33 cellular contexts compared by ENCODE assay signal in genomic region chr16:53792161-53792951, GRCh38.
A peak's percentile ranks its signal among the peaks of the same experiment; 100 is the strongest.
DNase-seq lines count a peak whose midpoint lies in the region; ATAC-seq, FAIRE-seq and TF ChIP-seq lines count a peak whose summit lies in the region.
"Had no signal": no experiment of that assay in that cellular context is flagged by ENCODE, and none has a peak within 500 bp of the region (broad histone marks: within the 10 kb centered on the region; RNA-seq: fewer than 3 reads in every experiment).

No MANE protein-coding gene starts in this region.

- FAIRE-seq in bronchial epithelial cell (lab: Jason Lieb, UNC), result no peak
- FAIRE-seq: A204.1, G401.6, HTR-8/SVneo had no signal

- H3K27ac Mint-ChIP-seq in stimulated activated naive B cell treated with anti-CD40 and anti-IgM and Interleukin-4, amounts not matched to agents 10 μg/mL and 1 μg/mL and 100 μg/mL, for 72 hours, result no peak overlapping the region

- H3K79me2 ChIP-seq in smooth muscle cell (ENCODE audit: low read depth), result peaks cover 46% of the 10 kb centered on the region

- H2AFZ ChIP-seq in smooth muscle cell (ENCODE audit: low read depth), result no peak overlapping the region

- TF ChIP-seq POLR2A in stomach (IDR thresholded peaks at IDR 0.05), result no peak

- DNase-seq in NCI-H2227 treated with DMSO at 0.1 percent for 48 hours (lab: John Stamatoyannopoulos, UW) (peak; percentile 10), NCI-H2227 (lab: John Stamatoyannopoulos, UW; ENCODE audit: unreplicated experiment) (no peak), bronchial epithelial cell (ENCODE audit: low read depth) (peak; percentile 79), kidney glomerular epithelial cell (lab: John Stamatoyannopoulos, UW) (peak; percentile 46), smooth muscle cell (lab: John Stamatoyannopoulos, UW; ENCODE audit: unreplicated experiment) (no peak), stomach (no peak)
- no peak for DNase-seq in stimulated activated naive B cell treated with anti-CD40 and anti-IgM and Interleukin-4, amounts not matched to agents 10 μg/mL and 1 μg/mL and 100 μg/mL, for 72 hours
- DNase-seq: activated CD4-positive, alpha-beta T cell treated with anti-CD3 and anti-CD28 coated beads for 4 hours; activated gamma-delta T cell treated with Interleukin-2 at 50 U/mL for 16 hours; activated T-cell treated with anti-CD3 and anti-CD28 coated beads for 4 hours; body of pancreas; CD4-positive, alpha-beta memory T cell; heart left ventricle; KBM-7; left colon; mesenchymal stem cell; NCI-H1105 treated with DMSO at 0.1 percent for 48 hours; NCI-H2029 treated with DMSO at 0.1 percent for 48 hours; NCI-H510A; PC-3; SHP77; stimulated activated CD8-positive, alpha-beta memory T cell treated with anti-CD3 and anti-CD28 coated beads, Interleukin-4, amount 100 ng/mL, for 48 hours; SW 1271; T-helper 9 cell had no signal

- H3K4me2 ChIP-seq in smooth muscle cell, result peak overlapping the region; percentile 9

- ATAC-seq in stimulated activated naive B cell treated with anti-CD40 and anti-IgM and Interleukin-4, amounts not matched to agents 10 μg/mL and 1 μg/mL and 100 μg/mL, for 72 hours (replicated peaks), result no peak
- ATAC-seq in GM18868 (IDR thresholded peaks at IDR 0.05; ENCODE audit: unreplicated experiment), result no peak
- ATAC-seq: body of pancreas, heart left ventricle, left colon, PC-3 had no signal

- H3K9me3 ChIP-seq in smooth muscle cell (replicated peaks; ENCODE audit: low read depth) (no peaks in the 10 kb centered on the region), stomach (no peaks in the 10 kb centered on the region)
- H3K9me3 ChIP-seq: body of pancreas, HAP-1, heart left ventricle, neutrophil, prostate gland, tibial nerve had no signal

- H3K9me3 Mint-ChIP-seq in stimulated activated naive B cell treated with anti-CD40 and anti-IgM and Interleukin-4, amounts not matched to agents 10 μg/mL and 1 μg/mL and 100 μg/mL, for 72 hours, result no peaks in the 10 kb centered on the region
- H3K9me3 Mint-ChIP-seq: CD4-positive, alpha-beta memory T cell had no signal

- peaks cover 28% of the 10 kb centered on the region for H4K20me1 ChIP-seq in smooth muscle cell (ENCODE audit: low read depth)

- H3K4me1 ChIP-seq in smooth muscle cell (ENCODE audit: low read depth), result peaks cover 24% of the 10 kb centered on the region
- peaks cover 0 to 4% (median 2%) of the 10 kb centered on the region in 4 donors for H3K4me1 ChIP-seq in stomach
- H3K4me1 ChIP-seq: prostate gland had no signal

- TF ChIP-seq EP300 in stomach (IDR thresholded peaks at IDR 0.05), result no peak

- peaks cover 24 to 30% of the 10 kb centered on the region in 2 donors for H3K4me1 Mint-ChIP-seq in stimulated activated naive B cell treated with anti-CD40 and anti-IgM and Interleukin-4, amounts not matched to agents 10 μg/mL and 1 μg/mL and 100 μg/mL, for 72 hours

- H3K27me3 Mint-ChIP-seq in stimulated activated naive B cell treated with anti-CD40 and anti-IgM and Interleukin-4, amounts not matched to agents 10 μg/mL and 1 μg/mL and 100 μg/mL, for 72 hours, result no peaks in the 10 kb centered on the region
- H3K27me3 Mint-ChIP-seq: CD4-positive, alpha-beta memory T cell had no signal

- H3K36me3 Mint-ChIP-seq in stimulated activated naive B cell treated with anti-CD40 and anti-IgM and Interleukin-4, amounts not matched to agents 10 μg/mL and 1 μg/mL and 100 μg/mL, for 72 hours, result peaks cover 0 to 5% of the 10 kb centered on the region in 2 donors
- H3K36me3 Mint-ChIP-seq: CD4-positive, alpha-beta memory T cell had no signal

- H3K36me3 ChIP-seq in bronchial epithelial cell (ENCODE audit: control insufficient read depth, insufficient read depth, low read length) (no peaks in the 10 kb centered on the region), smooth muscle cell (ENCODE audit: low read depth) (no peaks in the 10 kb centered on the region), stomach (no peaks in the 10 kb centered on the region)
- H3K36me3 ChIP-seq: HAP-1, heart left ventricle, neutrophil, prostate gland, tibial nerve had no signal

- H3K9ac ChIP-seq in smooth muscle cell (ENCODE audit: low read depth), result no peak overlapping the region

- H3K4me3 Mint-ChIP-seq in stimulated activated naive B cell treated with anti-CD40 and anti-IgM and Interleukin-4, amounts not matched to agents 10 μg/mL and 1 μg/mL and 100 μg/mL, for 72 hours, result no peak overlapping the region
- H3K4me3 Mint-ChIP-seq: CD4-positive, alpha-beta memory T cell had no signal

- H3F3A ChIP-seq in smooth muscle cell (ENCODE audit: low read depth), result peaks cover 10% of the 10 kb centered on the region

- no peaks in the 10 kb centered on the region for H3K27me3 ChIP-seq in bronchial epithelial cell (ENCODE audit: control insufficient read depth, insufficient read depth, low read length)
- H3K27me3 ChIP-seq in smooth muscle cell (ENCODE audit: low read depth), result no peaks in the 10 kb centered on the region
- H3K27me3 ChIP-seq in stomach, result no peaks in the 10 kb centered on the region
- H3K27me3 ChIP-seq: body of pancreas, heart left ventricle, neutrophil, tibial nerve had no signal

- intact Hi-C loops in stomach (cut with DNase I; ENCODE audit: low total_unique reads), result no loop called here

- H3K27ac ChIP-seq in smooth muscle cell (ENCODE audit: low read depth) (no peak overlapping the region), stomach (no peak overlapping the region)
- H3K27ac ChIP-seq: body of pancreas, heart left ventricle, neutrophil, prostate gland, tibial nerve, VCaP had no signal

- H3K4me3 ChIP-seq in bronchial epithelial cell (ENCODE audit: low read depth, low read length), result no peak overlapping the region
- no peak overlapping the region for H3K4me3 ChIP-seq in smooth muscle cell
- no peak overlapping the region for H3K4me3 ChIP-seq in stomach
- H3K4me3 ChIP-seq: body of pancreas, HAP-1, heart left ventricle, prostate gland, tibial nerve had no signal

- TF ChIP-seq CTCF in bronchial epithelial cell (IDR thresholded peaks at IDR 0.05; ENCODE audit: insufficient read depth, low read length, severe bottlenecking) (no peak), smooth muscle cell (IDR thresholded peaks at IDR 0.05; ENCODE audit: borderline replicate concordance, insufficient read depth, poor library complexity, severe bottlenecking) (no peak), stomach (IDR thresholded peaks at IDR 0.05) (no peak)

- 66% methylated on average over 6 of the region's 6 CpGs for WGBS in smooth muscle cell (ENCODE audit: low lambda C conversion rate)
- WGBS in stomach, 5 donors, result 73 to 79% (median 77%) methylated on average over 6 of the region's 6 CpGs

Comparison
In these comparisons a context has a peak if more than half of its experiments do, and no peak if none do; other contexts are left out.
1. DNase-seq: peak in NCI-H2227 treated with DMSO at 0.1 percent for 48 hours (single experiment), bronchial epithelial cell (single experiment) and kidney glomerular epithelial cell (single experiment); none in NCI-H2227 (single experiment), smooth muscle cell (single experiment), stimulated activated naive B cell treated with anti-CD40 and anti-IgM and Interleukin-4, amounts not matched to agents 10 μg/mL and 1 μg/mL and 100 μg/mL, for 72 hours (single experiment) and stomach (single experiment).